In the genomic region with DNA sequence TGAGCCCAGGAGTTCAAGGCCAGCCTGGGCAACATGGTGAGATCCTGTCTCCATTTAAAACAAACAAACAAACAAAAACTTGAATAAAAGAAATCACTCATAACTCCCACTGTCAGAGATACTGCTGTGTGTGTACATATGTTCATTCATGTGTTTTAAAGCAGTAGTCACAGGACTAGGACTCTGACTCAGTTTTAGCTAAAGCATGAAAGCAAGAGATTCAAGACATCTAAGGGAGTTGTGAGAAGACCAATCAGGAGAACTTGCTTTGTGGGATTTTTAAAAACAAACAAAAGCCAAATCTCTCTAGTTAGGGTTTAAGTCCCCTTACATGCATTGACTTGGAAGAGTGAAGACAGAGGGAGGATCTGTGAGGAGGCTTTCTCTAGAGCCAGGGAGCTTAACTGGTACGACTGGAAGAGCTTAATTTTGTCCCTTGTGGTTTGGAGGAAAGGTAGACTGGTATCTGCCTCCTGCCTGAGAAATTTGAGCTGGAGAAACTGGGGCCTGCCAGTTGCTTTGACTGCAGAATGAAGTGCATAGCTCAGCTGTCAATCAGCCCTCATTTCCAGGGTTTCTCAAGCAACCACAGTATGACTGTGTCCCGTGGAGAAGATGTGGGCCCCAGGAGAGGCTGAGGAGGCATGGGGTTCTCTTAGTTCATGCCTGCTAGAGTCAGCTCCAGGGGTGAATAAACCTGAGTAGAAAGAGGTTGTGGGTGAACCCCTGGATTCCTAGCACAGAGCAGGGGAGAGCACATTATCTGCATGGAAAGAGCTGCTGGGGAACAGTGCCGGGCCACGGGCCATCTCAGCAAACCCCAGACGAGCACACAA, we compare ENCODE assay signal across 10 cellular contexts. TPM values are rescaled to one million over a fixed set of nuclear protein-coding genes. Genes with fewer than 3 reads are reported as not detected.
DNase-seq lines count a peak whose midpoint lies in the region; ATAC-seq, FAIRE-seq and TF ChIP-seq lines count a peak whose summit lies in the region.
"Had no signal": no experiment of that assay in that cellular context is flagged by ENCODE, and none has a peak within 500 bp of the region (broad histone marks: within the 10 kb centered on the region; RNA-seq: fewer than 3 reads in every experiment).

No MANE protein-coding gene starts in this region.

- H3K27me3 Mint-ChIP-seq in mesothelial cell of epicardium (ENCODE audit: low read depth), result no peaks in the 10 kb centered on the region
- no peaks in the 10 kb centered on the region for H3K27me3 Mint-ChIP-seq in activated naive CD8-positive, alpha-beta T cell treated with anti-CD3 and anti-CD28 coated beads, Interleukin-2, amount 50 U/mL, for 24 hours
- H3K27me3 Mint-ChIP-seq: activated naive CD4-positive, alpha-beta T cell treated with anti-CD3 and anti-CD28 coated beads, Interleukin-2, amount 50 U/mL, for 24 hours had no signal

- no peak overlapping the region for H3K4me3 Mint-ChIP-seq in mesothelial cell of epicardium
- H3K4me3 Mint-ChIP-seq in activated naive CD8-positive, alpha-beta T cell treated with anti-CD3 and anti-CD28 coated beads, Interleukin-2, amount 50 U/mL, for 24 hours, result no peak overlapping the region
- H3K4me3 Mint-ChIP-seq: activated naive CD4-positive, alpha-beta T cell treated with anti-CD3 and anti-CD28 coated beads, Interleukin-2, amount 50 U/mL, for 24 hours had no signal

- DNase-seq in NCI-H2107 (lab: John Stamatoyannopoulos, UW), result peak; percentile 21
- peak; percentile 34 for DNase-seq in bronchial epithelial cell (ENCODE audit: low read depth)
- no peak for DNase-seq in mesothelial cell of epicardium (ENCODE audit: low spot score in 2 of 2, unreplicated experiment in 2 of 2)
- no peak for DNase-seq in activated naive CD8-positive, alpha-beta T cell treated with anti-CD3 and anti-CD28 coated beads, Interleukin-2, amount 50 U/mL, for 24 hours

- H3K4me3 ChIP-seq in bronchial epithelial cell (ENCODE audit: low read depth, low read length), result no peak overlapping the region

- no peak for TF ChIP-seq CTCF in C4-2B (conservative IDR thresholded peaks at IDR 0.05)
- TF ChIP-seq CTCF in bronchial epithelial cell (IDR thresholded peaks at IDR 0.05; ENCODE audit: insufficient read depth, low read length, severe bottlenecking), result no peak
- no peak for TF ChIP-seq CTCF in mesothelial cell of epicardium (IDR thresholded peaks at IDR 0.05; ENCODE audit: unreplicated experiment)

- ATAC-seq in GM18873 (IDR thresholded peaks at IDR 0.05; ENCODE audit: low FRiP score, unreplicated experiment) (no peak), HG03342 (IDR thresholded peaks at IDR 0.05; ENCODE audit: unreplicated experiment) (no peak), HG03565 (IDR thresholded peaks at IDR 0.05; ENCODE audit: unreplicated experiment) (no peak)
- ATAC-seq in activated naive CD8-positive, alpha-beta T cell treated with anti-CD3 and anti-CD28 coated beads, Interleukin-2, amount 50 U/mL, for 24 hours, result no peak

- peaks cover 2% of the 10 kb centered on the region for H3K36me3 ChIP-seq in bronchial epithelial cell (ENCODE audit: control insufficient read depth, insufficient read depth, low read length)

- H3K27ac ChIP-seq in C4-2B, result peak overlapping the region; percentile 6; the same call in 1 of the 2 replicates

- H3K4me1 Mint-ChIP-seq in mesothelial cell of epicardium, result peaks cover 52% of the 10 kb centered on the region
- H3K4me1 Mint-ChIP-seq in activated naive CD8-positive, alpha-beta T cell treated with anti-CD3 and anti-CD28 coated beads, Interleukin-2, amount 50 U/mL, for 24 hours, result peaks cover 15% of the 10 kb centered on the region

- H3K9me3 Mint-ChIP-seq in mesothelial cell of epicardium, result no peaks in the 10 kb centered on the region
- no peaks in the 10 kb centered on the region for H3K9me3 Mint-ChIP-seq in activated naive CD8-positive, alpha-beta T cell treated with anti-CD3 and anti-CD28 coated beads, Interleukin-2, amount 50 U/mL, for 24 hours
- H3K9me3 Mint-ChIP-seq: activated naive CD4-positive, alpha-beta T cell treated with anti-CD3 and anti-CD28 coated beads, Interleukin-2, amount 50 U/mL, for 24 hours had no signal

- H3K36me3 Mint-ChIP-seq in mesothelial cell of epicardium, result no peaks in the 10 kb centered on the region
- no peaks in the 10 kb centered on the region for H3K36me3 Mint-ChIP-seq in activated naive CD8-positive, alpha-beta T cell treated with anti-CD3 and anti-CD28 coated beads, Interleukin-2, amount 50 U/mL, for 24 hours (ENCODE audit: low read depth)
- H3K36me3 Mint-ChIP-seq: activated naive CD4-positive, alpha-beta T cell treated with anti-CD3 and anti-CD28 coated beads, Interleukin-2, amount 50 U/mL, for 24 hours had no signal

- peak overlapping the region; percentile 55 for H3K27ac Mint-ChIP-seq in mesothelial cell of epicardium
- H3K27ac Mint-ChIP-seq in activated naive CD8-positive, alpha-beta T cell treated with anti-CD3 and anti-CD28 coated beads, Interleukin-2, amount 50 U/mL, for 24 hours, result no peak overlapping the region
- H3K27ac Mint-ChIP-seq: activated naive CD4-positive, alpha-beta T cell treated with anti-CD3 and anti-CD28 coated beads, Interleukin-2, amount 50 U/mL, for 24 hours had no signal

- H3K27me3 ChIP-seq in bronchial epithelial cell (ENCODE audit: control insufficient read depth, insufficient read depth, low read length), result no peaks in the 10 kb centered on the region

- FAIRE-seq in bronchial epithelial cell (lab: Jason Lieb, UNC), result peak; percentile 52
- FAIRE-seq: colon had no signal

RNA-seq across cellular contexts. Expression of a gene that starts 30.6 kb away (rescaled TPM):
- total RNA-seq in bronchial epithelial cell, result 7.6 and 22.3 TPM in 2 replicates
- 27.2 to 30.5 TPM (median 28.2 TPM) in 3 replicates for total RNA-seq in mesothelial cell of epicardium

Comparison
In these comparisons a context has a peak if more than half of its experiments do, and no peak if none do; other contexts are left out.
1. DNase-seq: peak in NCI-H2107 (single experiment) and bronchial epithelial cell (single experiment); none in mesothelial cell of epicardium (0 of 2) and activated naive CD8-positive, alpha-beta T cell treated with anti-CD3 and anti-CD28 coated beads, Interleukin-2, amount 50 U/mL, for 24 hours (single experiment).